16 cellular contexts compared by ENCODE assay signal in the genomic region with DNA sequence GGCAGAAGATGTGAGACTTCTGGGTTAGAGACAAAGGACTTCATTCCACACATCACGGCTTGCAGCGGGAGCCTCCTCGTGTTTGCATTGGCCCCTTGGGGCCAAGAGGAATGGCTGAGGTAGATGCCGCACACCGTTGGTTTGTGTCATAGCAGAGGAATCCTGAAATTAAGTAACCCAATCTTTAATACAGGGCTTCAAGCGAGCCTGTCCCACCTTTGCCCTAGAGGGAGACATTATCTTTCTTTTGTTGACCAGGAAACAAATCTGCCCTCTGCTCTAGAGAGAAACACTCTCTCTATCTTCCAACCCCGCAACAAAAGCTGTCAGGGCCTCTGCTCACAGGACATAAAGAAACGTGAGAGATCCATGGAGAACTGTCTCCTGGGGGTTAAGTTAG.
DNase-seq lines count a peak whose midpoint lies in the region; ATAC-seq, FAIRE-seq and TF ChIP-seq lines count a peak whose summit lies in the region.
"Had no signal": no experiment of that assay in that cellular context is flagged by ENCODE, and none has a peak within 500 bp of the region (broad histone marks: within the 10 kb centered on the region; RNA-seq: fewer than 3 reads in every experiment).

No MANE protein-coding gene starts in this region.

- no peaks in the 10 kb centered on the region for H3K36me3 ChIP-seq in H1 (ENCODE audit: control insufficient read depth in 2 of 4, insufficient read depth in 4 of 4, low read length in 3 of 4)
- no peaks in the 10 kb centered on the region for H3K36me3 ChIP-seq in right lobe of liver
- H3K36me3 ChIP-seq: HAP-1 had no signal

- H3K56ac ChIP-seq in H1 (replicated peaks; ENCODE audit: insufficient read length, low read depth, low read length), result no peak overlapping the region

- CTCF ChIA-PET in H1 (lab: Charles Lee; ENCODE audit: partially characterized antibody), result no interaction called here

- H2BK12ac ChIP-seq in H1 (ENCODE audit: low read depth, low read length), result no peak overlapping the region

- peak in 1 of 2 experiments; percentile 41; a peak in 2 of 4 replicates for TF ChIP-seq RAD21 in H1 (IDR thresholded peaks at IDR 0.05 in 1 of 2, conservative IDR thresholded peaks at IDR 0.05 in 1 of 2; ENCODE audit: low read depth in 2 of 2, low read length in 2 of 2)

- H3K27me3 ChIP-seq in H1 (replicated peaks in 1 of 4; ENCODE audit: control insufficient read depth in 3 of 4, extremely low read depth in 1 of 4, insufficient read depth in 3 of 4, low read length in 3 of 4) (peaks cover 0 to 1% (median 0%) of the 10 kb centered on the region in 4 experiments; a peak in 1 of 7 replicates), right lobe of liver (no peaks in the 10 kb centered on the region)

- H3K23me2 ChIP-seq in H1 (ENCODE audit: low read depth, low read length), result no peaks in the 10 kb centered on the region

- H3K4me3 ChIP-seq in H1 (ENCODE audit: extremely low read depth in 1 of 4, insufficient read depth in 2 of 4, low read depth in 3 of 4, low read length in 4 of 4) (no peak overlapping the region), right lobe of liver (no peak overlapping the region)
- H3K4me3 ChIP-seq: A549, HAP-1 had no signal

- H4K5ac ChIP-seq in H1 (ENCODE audit: insufficient read length, low read depth, low read length), result no peak overlapping the region

- 0 out of 2 replicates have a peak overlapping the region, but pooled peaks have one; percentile 30 for H2AFZ ChIP-seq in H1 (ENCODE audit: low read length)

- no peaks in the 10 kb centered on the region for H3K79me1 ChIP-seq in H1 (ENCODE audit: low read depth, low read length)

- no peak overlapping the region for H3K27ac ChIP-seq in H1 (ENCODE audit: low read depth, low read length)
- H3K27ac ChIP-seq in right lobe of liver, result no peak overlapping the region
- H3K27ac ChIP-seq: A549, C4-2B had no signal

- no peak overlapping the region for H3K4ac ChIP-seq in H1 (replicated peaks; ENCODE audit: insufficient read length, low read depth, low read length)

- no peak for TF ChIP-seq EP300 in H1 (IDR thresholded peaks at IDR 0.05; ENCODE audit: borderline replicate concordance in 1 of 2, low read depth in 2 of 2, low read length in 2 of 2)

- H3K23ac ChIP-seq in H1 (ENCODE audit: insufficient read length), result no peak overlapping the region

- in situ Hi-C loops in Caki2 (cut with HindIII; ENCODE audit: low pct_unique_long_range_greater_than_20kb, low sequenced_read_pairs), result no loop called here

- H3K18ac ChIP-seq in H1 (ENCODE audit: extremely low read depth, low read length), result no peak overlapping the region

- no peak overlapping the region for H4K8ac ChIP-seq in H1 (ENCODE audit: extremely low read depth, insufficient read depth, low read length)

- TF ChIP-seq POLR2A in H1 (IDR thresholded peaks at IDR 0.05; ENCODE audit: control extremely low read depth in 1 of 2, low read depth in 2 of 2, low read length in 2 of 2) (no peak), right lobe of liver (IDR thresholded peaks at IDR 0.05) (no peak)

- no peak overlapping the region for H2BK15ac ChIP-seq in H1 (ENCODE audit: low read length)

- H4K20me1 ChIP-seq in H1 (replicated peaks in 1 of 2; ENCODE audit: control insufficient read depth in 1 of 2, insufficient read depth in 2 of 2, low read length in 2 of 2), result no peaks in the 10 kb centered on the region

- ATAC-seq in right lobe of liver (peak; percentile 56 to 96 (median 82)), HG02870 (IDR thresholded peaks at IDR 0.05; ENCODE audit: unreplicated experiment) (no peak), HG03095 (IDR thresholded peaks at IDR 0.05; ENCODE audit: unreplicated experiment) (no peak), GM18511 (IDR thresholded peaks at IDR 0.05; ENCODE audit: unreplicated experiment) (no peak)
- ATAC-seq: A549 had no signal

- POLR2A ChIA-PET in H1 (lab: Charles Lee; ENCODE audit: partially characterized antibody), result no interaction called here

- intact Hi-C loops in right lobe of liver (cut with DNase I), result no loop called here

- H4K91ac ChIP-seq in H1 (replicated peaks; ENCODE audit: insufficient read length, low read length), result no peak overlapping the region

- H2BK20ac ChIP-seq in H1 (ENCODE audit: low read length), result no peak overlapping the region

- TF ChIP-seq CTCF in H1 (IDR thresholded peaks at IDR 0.05; ENCODE audit: control extremely low read depth in 1 of 3, insufficient read depth in 1 of 3, low read depth in 1 of 3, low read length in 3 of 3), result no peak
- peak in 2 of 4 donors; percentile 21 to 39 for TF ChIP-seq CTCF in right lobe of liver (IDR thresholded peaks at IDR 0.05)

- H3K14ac ChIP-seq in H1 (ENCODE audit: insufficient read length), result no peak overlapping the region

- peak; percentile 34 for DNase-seq in Caki2 (ENCODE audit: low read depth)
- peak; percentile 62 for DNase-seq in M059J (ENCODE audit: low read depth)
- no peak for DNase-seq in H1 (ENCODE audit: low read depth in 1 of 2, low spot score in 2 of 2)
- no peak for DNase-seq in right lobe of liver
- DNase-seq in activated CD8-positive, alpha-beta memory T cell treated with anti-CD3 and anti-CD28 coated beads for 24 hours, result no peak
- DNase-seq: KBM-7, NCI-H1417 treated with DMSO at 0.1 percent for 48 hours, NCI-H2029, NCI-H524 had no signal

- H3K9ac ChIP-seq in H1 (replicated peaks in 1 of 4; ENCODE audit: extremely low read depth in 1 of 4, low read depth in 3 of 4, low read length in 3 of 4), result no peak overlapping the region

- H3K4me1 ChIP-seq in H1 (replicated peaks in 1 of 4; ENCODE audit: control insufficient read depth in 3 of 4, insufficient read depth in 4 of 4, low read length in 3 of 4) (no peaks in the 10 kb centered on the region), right lobe of liver (no peaks in the 10 kb centered on the region)
- H3K4me1 ChIP-seq: A549, HAP-1 had no signal

- no peaks in the 10 kb centered on the region for H3K9me3 ChIP-seq in H1 (ENCODE audit: insufficient read depth in 2 of 2, low read depth in 1 of 2, low read length in 1 of 2)
- no peaks in the 10 kb centered on the region for H3K9me3 ChIP-seq in right lobe of liver
- H3K9me3 ChIP-seq: A549, HAP-1 had no signal

- no peak for FAIRE-seq in H1 (lab: Jason Lieb, UNC)
- FAIRE-seq: A549, GM19239 had no signal

- WGBS in H1 (ENCODE audit: extremely low coverage in 1 of 2, insufficient coverage in 1 of 2, insufficient read length in 1 of 2, insufficient replicate concordance in 2 of 2, low coverage in 1 of 2, low lambda C conversion rate in 2 of 2, missing lambda C conversion rate in 1 of 2), 2 experiments, result 92% methylated on average over 8 of the region's 8 CpGs; no CpG with 5 or more reads in 1 of the 2 experiments
- WGBS in right lobe of liver (ENCODE audit: insufficient coverage, low coverage, low lambda C conversion rate, missing lambda C conversion rate), result 22% methylated on average over 3 of the region's 8 CpGs

- H3K79me2 ChIP-seq in H1 (ENCODE audit: control insufficient read depth in 1 of 2, insufficient read depth in 2 of 2, low read length in 2 of 2), result no peaks in the 10 kb centered on the region

- no peak overlapping the region for H2BK5ac ChIP-seq in H1 (ENCODE audit: low read depth, low read length)

- no peak overlapping the region for H3K4me2 ChIP-seq in H1 (ENCODE audit: insufficient read depth in 1 of 2, low read depth in 2 of 2, low read length in 2 of 2)
- H3K4me2 ChIP-seq: A549 had no signal

- H2AK5ac ChIP-seq in H1 (ENCODE audit: low read depth, low read length), result no peak overlapping the region

- no peak overlapping the region for H2BK120ac ChIP-seq in H1 (replicated peaks; ENCODE audit: low read depth, low read length)

TF ChIP-seq in H1, 55 proteins besides CTCF, POLR2A, EP300 and RAD21:
- no peak for TF ChIP-seq KDM5A (IDR thresholded peaks at IDR 0.05; ENCODE audit: low read length)
- no peak for TF ChIP-seq ZNF274 (IDR thresholded peaks at IDR 0.05; ENCODE audit: borderline replicate concordance, extremely low read depth, low read length)
- no peak for TF ChIP-seq BRCA1 (IDR thresholded peaks at IDR 0.05; ENCODE audit: low read depth, low read length)
- TF ChIP-seq SP2 (IDR thresholded peaks at IDR 0.05; ENCODE audit: low read length), result no peak
- no peak for TF ChIP-seq CTBP2 (IDR thresholded peaks at IDR 0.05; ENCODE audit: borderline replicate concordance, insufficient read depth, insufficient read length, low read length)
- TF ChIP-seq E2F6 (IDR thresholded peaks at IDR 0.05), result no peak
- no peak for TF ChIP-seq RFX5 (IDR thresholded peaks at IDR 0.05; ENCODE audit: borderline replicate concordance, low read depth, low read length)
- no peak for TF ChIP-seq SP1 (IDR thresholded peaks at IDR 0.05; ENCODE audit: low read depth, low read length)
- TF ChIP-seq POU5F1 (IDR thresholded peaks at IDR 0.05; ENCODE audit: low read depth, low read length), result no peak
- TF ChIP-seq ATF3 (IDR thresholded peaks at IDR 0.05; ENCODE audit: insufficient read depth, low read depth, low read length), result no peak
- no peak for TF ChIP-seq SIN3A (conservative IDR thresholded peaks at IDR 0.05 in 1 of 2, IDR thresholded peaks at IDR 0.05 in 1 of 2; ENCODE audit: low read depth in 1 of 2, low read length in 2 of 2)
- no peak for TF ChIP-seq ASH2L (IDR thresholded peaks at IDR 0.05; ENCODE audit: low read length)
- no peak for TF ChIP-seq KDM1A (IDR thresholded peaks at IDR 0.05; ENCODE audit: borderline replicate concordance, low read length)
- TF ChIP-seq NRF1 (IDR thresholded peaks at IDR 0.05; ENCODE audit: low read depth, low read length), result no peak
- TF ChIP-seq, protein P1, sequence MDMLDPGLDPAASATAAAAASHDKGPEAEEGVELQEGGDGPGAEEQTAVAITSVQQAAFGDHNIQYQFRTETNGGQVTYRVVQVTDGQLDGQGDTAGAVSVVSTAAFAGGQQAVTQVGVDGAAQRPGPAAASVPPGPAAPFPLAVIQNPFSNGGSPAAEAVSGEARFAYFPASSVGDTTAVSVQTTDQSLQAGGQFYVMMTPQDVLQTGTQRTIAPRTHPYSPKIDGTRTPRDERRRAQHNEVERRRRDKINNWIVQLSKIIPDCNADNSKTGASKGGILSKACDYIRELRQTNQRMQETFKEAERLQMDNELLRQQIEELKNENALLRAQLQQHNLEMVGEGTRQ (IDR thresholded peaks at IDR 0.05; ENCODE audit: low read length), result no peak
- TF ChIP-seq CREB1 (IDR thresholded peaks at IDR 0.05), result no peak
- TF ChIP-seq CHD1 (IDR thresholded peaks at IDR 0.05; ENCODE audit: low read depth, low read length), result no peak

Comparison
In these comparisons a context has a peak if more than half of its experiments do, and no peak if none do; other contexts are left out.
1. DNase-seq: peak in Caki2 (single experiment) and M059J (single experiment); none in H1 (0 of 2), right lobe of liver (0 of 3) and activated CD8-positive, alpha-beta memory T cell treated with anti-CD3 and anti-CD28 coated beads for 24 hours (single experiment).
2. ATAC-seq: peak in right lobe of liver (4 of 4); none in HG02870 (single experiment), HG03095 (single experiment) and GM18511 (single experiment).